8 cellular contexts compared by ENCODE assay signal in the genomic region with DNA sequence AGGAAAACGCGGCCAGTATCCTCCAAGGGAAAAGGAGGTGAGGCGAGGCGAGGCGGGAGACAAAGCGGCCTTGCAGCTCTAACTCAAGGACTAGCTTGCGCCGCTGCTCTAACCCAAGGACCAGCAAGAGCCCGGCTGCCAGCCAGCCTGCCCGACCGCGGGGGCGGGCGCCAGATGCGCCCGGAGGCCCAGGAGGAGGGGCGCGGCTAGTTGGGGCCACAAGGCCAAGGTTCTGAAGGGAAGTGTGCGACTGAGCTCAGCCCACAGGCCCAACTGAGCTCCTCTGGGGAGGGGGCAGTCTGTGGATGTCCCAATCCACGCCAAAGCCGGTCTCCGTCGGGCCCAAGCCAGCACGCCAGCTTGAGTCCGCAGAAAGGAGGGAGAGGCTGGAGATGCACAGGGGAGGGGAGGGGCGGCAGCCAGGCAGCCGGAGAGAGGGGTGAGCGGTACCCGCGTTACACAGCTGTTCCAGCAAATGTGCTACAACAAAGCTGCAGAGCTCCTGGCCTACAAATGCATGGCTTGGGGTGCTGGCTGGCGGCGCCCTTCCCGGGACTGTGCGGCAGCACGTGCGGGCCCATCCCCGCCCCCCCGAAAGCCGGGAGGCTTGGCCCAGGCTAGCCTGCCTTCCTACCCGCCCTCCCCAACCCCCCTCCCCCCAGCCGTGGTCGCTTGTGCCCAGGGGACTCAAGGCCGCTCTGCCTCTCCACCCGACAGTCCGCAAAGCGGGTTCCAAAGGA. TPM values are rescaled to one million over a fixed set of nuclear protein-coding genes. Genes with fewer than 3 reads are reported as not detected.
A peak's percentile ranks its signal among the peaks of the same experiment; 100 is the strongest.
DNase-seq lines count a peak whose midpoint lies in the region; ATAC-seq, FAIRE-seq and TF ChIP-seq lines count a peak whose summit lies in the region.

No MANE protein-coding gene starts in this region.

- CTCF ChIA-PET in OCI-LY7 (lab: Charles Lee; ENCODE audit: unreplicated experiment), result interaction anchor here (0.9 kb wide), 1 partner anchor 224 kb away, joined by 4 read pairs; no protein-coding TSS in a partner anchor

- no peaks in the 10 kb centered on the region for H3K79me2 ChIP-seq in OCI-LY7 (ENCODE audit: insufficient read depth, low read depth, low read length)

- DNase-seq in activated effector memory CD4-positive, alpha-beta T cell treated with anti-CD3 and anti-CD28 coated beads, Interleukin-2, amount 50 U/mL, for 16 hours, result peak; percentile 66
- no peak for DNase-seq in activated effector memory CD4-positive, alpha-beta T cell treated with Interleukin-2 at 50 U/mL for 16 hours
- peak; percentile 31 for DNase-seq in OCI-LY7 (ENCODE audit: low spot score)
- peak; percentile 60 for DNase-seq in astrocyte of the hippocampus (ENCODE audit: low read depth, low spot score)
- DNase-seq in iPS DF 6.9 (ENCODE audit: low read depth, low spot score), result no peak
- DNase-seq in sciatic nerve (ENCODE audit: low spot score), result peak; percentile 65
- DNase-seq in H54 (ENCODE audit: insufficient read length, low spot score), result no peak

- intact Hi-C loops in OCI-LY7 (cut with micrococcal nuclease; ENCODE audit: unreplicated experiment), result loop anchor here (2.0 to 5.0 kb wide), 2 partner anchors 190 to 853 kb away; a partner anchor contains a TSS
- intact Hi-C loops in sciatic nerve (cut with DNase I), result no loop called here

- FAIRE-seq in H54 (lab: Jason Lieb, UNC), result no peak

- TF ChIP-seq CTCF in OCI-LY7 (conservative IDR thresholded peaks at IDR 0.05; ENCODE audit: low read length), result no peak

- POLR2A ChIA-PET in OCI-LY7 (lab: Charles Lee), result interaction anchor here (0.6 kb wide), 1 partner anchor 178 kb away, joined by 4 read pairs; no protein-coding TSS in a partner anchor

- H3K4me2 ChIP-seq in OCI-LY7 (ENCODE audit: low read length), result peak overlapping the region; percentile 81

- TF ChIP-seq POLR2A in H54 (IDR thresholded peaks at IDR 0.05; ENCODE audit: low read depth, low read length), result no peak

- H3K27me3 ChIP-seq in iPS DF 6.9 (ENCODE audit: control insufficient read depth, insufficient read depth, low read length), result no peaks in the 10 kb centered on the region; the same call in 1 of the 2 replicates

- H2AFZ ChIP-seq in OCI-LY7 (ENCODE audit: low read length), result peak overlapping the region; percentile 93

- peaks cover 12% of the 10 kb centered on the region for H3K4me1 ChIP-seq in OCI-LY7 (ENCODE audit: insufficient read depth, low read length, poor library complexity, severe bottlenecking)
- H3K4me1 ChIP-seq in iPS DF 6.9 (ENCODE audit: control insufficient read depth, insufficient read depth, low read length), result peaks cover 3% of the 10 kb centered on the region; the same call in 1 of the 2 replicates

- no CpG with 5 or more reads among the region's 46 CpGs for WGBS in iPS DF 6.9 (ENCODE audit: insufficient coverage, insufficient read length)

- peak; percentile 6 for ATAC-seq in HG02938 (IDR thresholded peaks at IDR 0.05; ENCODE audit: unreplicated experiment)
- ATAC-seq in sciatic nerve, result peak; percentile 20

- H3K36me3 ChIP-seq in OCI-LY7 (ENCODE audit: insufficient read depth, low read length) (no peaks in the 10 kb centered on the region), iPS DF 6.9 (ENCODE audit: control insufficient read depth, insufficient read depth, low read length) (no peaks in the 10 kb centered on the region)

- H3K4me3 ChIP-seq in OCI-LY7 (ENCODE audit: low read depth, low read length, poor library complexity, severe bottlenecking) (peak overlapping the region; percentile 80), iPS DF 6.9 (ENCODE audit: low read length) (peak overlapping the region; percentile 74; the same call in 1 of the 2 replicates)

- BruUV-seq in OCI-LY7 (replicated peaks; lab: Mats Ljungman, UMichigan), result no TSS peak

- H3K9me3 ChIP-seq in OCI-LY7 (ENCODE audit: low read length) (no peaks in the 10 kb centered on the region), iPS DF 6.9 (ENCODE audit: control insufficient read depth, insufficient read depth, low read length) (no peaks in the 10 kb centered on the region)

- H3K27ac ChIP-seq in OCI-LY7 (ENCODE audit: low read depth, low read length, poor library complexity, severe bottlenecking), result no peak overlapping the region
- no peak overlapping the region for H3K27ac ChIP-seq in iPS DF 6.9 (ENCODE audit: low read length)

- no peaks in the 10 kb centered on the region for H3K9me2 ChIP-seq in OCI-LY7 (ENCODE audit: insufficient read depth, low read length)

- H4K20me1 ChIP-seq in OCI-LY7 (ENCODE audit: insufficient read depth, low read length), result no peaks in the 10 kb centered on the region

RNA-seq across cellular contexts. Expression of a gene that starts 0.6 kb away (rescaled TPM):
- total RNA-seq in OCI-LY7 (2014; rRNA removed; shearing (Covaris generic)), result 7.0 and 7.1 TPM in 2 replicates
- total RNA-seq in OCI-LY7 (2022), result 7.4 TPM in 2 replicates
- total RNA-seq in sciatic nerve, result 6.8 TPM

RNA-seq across cellular contexts. Expression of a gene that starts 25.5 kb away (rescaled TPM):
- 0.66 and 1.5 TPM in 2 replicates for total RNA-seq in OCI-LY7 (2014; rRNA removed; shearing (Covaris generic))
- total RNA-seq in OCI-LY7 (2022), result 0.30 and 0.51 TPM in 2 replicates
- total RNA-seq in sciatic nerve, result not detected

Comparison
In these comparisons a context has a peak if more than half of its experiments do, and no peak if none do; other contexts are left out.
1. DNase-seq: peak in activated effector memory CD4-positive, alpha-beta T cell treated with anti-CD3 and anti-CD28 coated beads, Interleukin-2, amount 50 U/mL, for 16 hours (single experiment), OCI-LY7 (single experiment), astrocyte of the hippocampus (single experiment) and sciatic nerve (single experiment); none in activated effector memory CD4-positive, alpha-beta T cell treated with Interleukin-2 at 50 U/mL for 16 hours (single experiment), iPS DF 6.9 (single experiment) and H54 (single experiment).